In genomic region chr15:101045236-101045646, GRCh38 we compare ENCODE assay signal across 1 cellular context.
TF ChIP-seq lines count a peak whose summit lies in the region.

No MANE protein-coding gene starts in this region.

TF ChIP-seq in GM23338, 12 proteins besides CTCF, POLR2A, EP300 and RAD21:
- TF ChIP-seq REST (IDR thresholded peaks at IDR 0.05; ENCODE audit: unreplicated experiment): no peak
